8 cellular contexts compared by ENCODE assay signal in genomic region chr9:129336130-129336528, GRCh38.
DNase-seq lines count a peak whose midpoint lies in the region; ATAC-seq and TF ChIP-seq lines count a peak whose summit lies in the region.

No MANE protein-coding gene starts in this region.

- H3K9me3 ChIP-seq in hepatocyte (ENCODE audit: low read depth), result no peaks in the 10 kb centered on the region
- H3K9me3 ChIP-seq in skeletal muscle satellite cell (replicated peaks; ENCODE audit: low read length), result no peaks in the 10 kb centered on the region

- peaks cover 22% of the 10 kb centered on the region for H3K4me1 Mint-ChIP-seq in activated B cell treated with CpG ODN at 0.5 μM for 24 hours

- H4K20me1 ChIP-seq in hepatocyte (ENCODE audit: insufficient read depth, poor library complexity, severe bottlenecking), result no peaks in the 10 kb centered on the region

- no peaks in the 10 kb centered on the region for H3K9me2 ChIP-seq in hepatocyte (replicated peaks; ENCODE audit: insufficient read depth)

- H3K36me3 ChIP-seq in hepatocyte (replicated peaks; ENCODE audit: insufficient read depth, low read depth) (no peaks in the 10 kb centered on the region), skeletal muscle satellite cell (ENCODE audit: insufficient read depth, low read length) (no peaks in the 10 kb centered on the region)

- peaks cover under 1% of the 10 kb centered on the region for H3K9me3 Mint-ChIP-seq in activated B cell treated with CpG ODN at 0.5 μM for 24 hours

- TF ChIP-seq CTCF in activated B cell treated with CpG ODN at 0.5 μM for 24 hours (IDR thresholded peaks at IDR 0.05) (no peak), hepatocyte (IDR thresholded peaks at IDR 0.05; ENCODE audit: poor library complexity) (no peak), GM13977 (IDR thresholded peaks at IDR 0.05; ENCODE audit: extremely low read depth, insufficient read depth, missing control alignments) (no peak)

- H3K36me3 Mint-ChIP-seq in activated B cell treated with CpG ODN at 0.5 μM for 24 hours (ENCODE audit: low read depth), result no peaks in the 10 kb centered on the region

- H3K9ac ChIP-seq in skeletal muscle satellite cell (ENCODE audit: low read depth, low read length), result peak overlapping the region; percentile 53

- ATAC-seq in activated B cell treated with CpG ODN at 0.5 μM for 24 hours (ENCODE audit: low read depth), result no peak
- no peak for ATAC-seq in GM18868 (IDR thresholded peaks at IDR 0.05; ENCODE audit: unreplicated experiment)
- ATAC-seq in GM21390 (IDR thresholded peaks at IDR 0.05; ENCODE audit: unreplicated experiment), result no peak

- H3K4me3 ChIP-seq in hepatocyte (no peak overlapping the region), skeletal muscle satellite cell (ENCODE audit: low read length) (peak overlapping the region; percentile 56)

- CTCF ChIA-PET in activated B cell treated with CpG ODN at 0.5 μM for 24 hours (lab: Charles Lee), result no interaction called here

- WGBS in hepatocyte (ENCODE audit: low lambda C conversion rate, missing lambda C conversion rate), result 74% methylated on average over 5 of the region's 5 CpGs

- H3K4me3 Mint-ChIP-seq in activated B cell treated with CpG ODN at 0.5 μM for 24 hours, result peak overlapping the region; percentile 75

- POLR2A ChIA-PET in activated B cell treated with CpG ODN at 0.5 μM for 24 hours (lab: Charles Lee), result interaction anchor here (2.3 kb wide), 1 partner anchor 15 kb away, joined by 7 read pairs; no protein-coding TSS in a partner anchor

- DNase-seq in GM03348 (ENCODE audit: low spot score) (peak; percentile 59), activated B cell treated with CpG ODN at 0.5 μM for 24 hours (no peak), hepatocyte (ENCODE audit: low spot score) (no peak), GM13977 (ENCODE audit: low spot score) (no peak)
- no peak for DNase-seq in effector CD8-positive, alpha-beta T cell (lab: John Stamatoyannopoulos, UW)

- H3K4me1 ChIP-seq in hepatocyte (ENCODE audit: insufficient read depth) (peaks cover 51% of the 10 kb centered on the region), skeletal muscle satellite cell (ENCODE audit: control insufficient read depth, insufficient read depth, low read length) (peaks cover 38% of the 10 kb centered on the region)

- peak overlapping the region; percentile 70 for H3K4me2 ChIP-seq in hepatocyte
- peak overlapping the region; percentile 72 for H3K4me2 ChIP-seq in skeletal muscle satellite cell (ENCODE audit: low read length)

- H3K79me2 ChIP-seq in hepatocyte, result no peaks in the 10 kb centered on the region

- intact Hi-C loops in activated B cell treated with CpG ODN at 0.5 μM for 24 hours (cut with micrococcal nuclease), result loop anchor here (2.0 to 5.0 kb wide), 2 partner anchors 15 to 46 kb away; no protein-coding TSS in a partner anchor

- in situ Hi-C loops in GM13977 (cut with MboI; ENCODE audit: low pct_unique_long_range_greater_than_20kb, low sequenced_read_pairs, unreplicated experiment), result no loop called here

- peaks cover 33% of the 10 kb centered on the region for H3K27me3 Mint-ChIP-seq in activated B cell treated with CpG ODN at 0.5 μM for 24 hours

- no peak overlapping the region for H3K27ac Mint-ChIP-seq in activated B cell treated with CpG ODN at 0.5 μM for 24 hours

- peak overlapping the region; percentile 13 for H2AFZ ChIP-seq in hepatocyte

- H3K27me3 ChIP-seq in hepatocyte (no peaks in the 10 kb centered on the region), skeletal muscle satellite cell (ENCODE audit: control insufficient read depth, insufficient read depth, low read length) (no peaks in the 10 kb centered on the region)

- peak overlapping the region; percentile 96 for H3K27ac ChIP-seq in hepatocyte
